In genomic region chr12:19168634-19169033, GRCh38 we compare ENCODE assay signal across 5 cellular contexts.
"Had no signal": no experiment of that assay in that cellular context is flagged by ENCODE, and none has a peak within 500 bp of the region (broad histone marks: within the 10 kb centered on the region; RNA-seq: fewer than 3 reads in every experiment).

No MANE protein-coding gene starts in this region.

- DNase-seq: H9, HCEC 1CT, IMR-90 had no signal

- H3K4me3 ChIP-seq: GM23338 had no signal

- FAIRE-seq: HTR-8/SVneo had no signal
